In the genomic region with DNA sequence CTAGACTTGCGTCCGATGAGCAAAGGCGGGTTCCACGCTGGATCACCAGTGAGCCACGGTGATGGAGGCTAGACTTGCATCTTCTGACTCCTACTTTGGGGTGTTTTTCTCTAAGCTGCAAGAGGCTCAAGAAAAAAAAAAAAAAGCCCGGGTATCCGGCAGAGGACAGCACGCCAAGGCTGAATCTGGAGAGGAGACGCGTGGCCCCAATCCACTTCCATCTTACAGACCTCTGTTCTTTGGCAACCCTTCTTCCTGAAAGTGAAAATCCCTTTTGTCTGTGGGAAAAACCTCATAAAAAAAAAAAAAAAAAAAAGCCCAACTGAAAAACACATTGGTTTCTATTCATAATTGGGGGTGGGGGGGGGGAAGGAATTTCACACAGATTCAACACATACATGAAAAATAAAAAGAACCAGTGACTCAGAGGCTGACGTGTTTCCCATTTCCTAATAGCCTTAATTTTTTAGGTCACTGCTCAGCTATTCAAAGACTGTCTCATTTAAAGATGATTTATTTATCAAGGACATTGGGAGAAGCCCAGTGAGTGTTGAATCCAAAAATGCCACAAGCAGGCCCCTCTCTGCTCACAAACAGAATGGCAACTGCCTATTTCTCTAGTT, we compare ENCODE assay signal across 15 cellular contexts.
DNase-seq lines count a peak whose midpoint lies in the region; ATAC-seq and TF ChIP-seq lines count a peak whose summit lies in the region.
"Had no signal": no experiment of that assay in that cellular context is flagged by ENCODE, and none has a peak within 500 bp of the region (broad histone marks: within the 10 kb centered on the region; RNA-seq: fewer than 3 reads in every experiment).

No MANE protein-coding gene starts in this region.

- H3K27ac Mint-ChIP-seq in CD14-positive monocyte, result no peak overlapping the region
- H3K27ac Mint-ChIP-seq: activated naive CD4-positive, alpha-beta T cell treated with anti-CD3 and anti-CD28 coated beads, Interleukin-2, amount 50 U/mL, for 72 hours had no signal

- peaks cover 0 to 3% (median 0%) of the 10 kb centered on the region in 7 donors for H3K9me3 Mint-ChIP-seq in CD14-positive monocyte
- H3K9me3 Mint-ChIP-seq: activated naive CD4-positive, alpha-beta T cell treated with anti-CD3 and anti-CD28 coated beads, Interleukin-2, amount 50 U/mL, for 72 hours had no signal

- H3K36me3 ChIP-seq in SJSA1 (no peaks in the 10 kb centered on the region), skeletal muscle satellite cell (ENCODE audit: insufficient read depth, low read length) (no peaks in the 10 kb centered on the region)
- H3K36me3 ChIP-seq: prostate gland had no signal

- TF ChIP-seq CTCF in fibroblast of villous mesenchyme (IDR thresholded peaks at IDR 0.05; ENCODE audit: insufficient read depth, low read depth, low read length) (no peak), CD14-positive monocyte (IDR thresholded peaks at IDR 0.05) (no peak)

- H3K4me1 ChIP-seq in SJSA1 (replicated peaks) (peaks cover 31% of the 10 kb centered on the region), skeletal muscle satellite cell (ENCODE audit: control insufficient read depth, insufficient read depth, low read length) (peaks cover 41% of the 10 kb centered on the region)
- H3K4me1 ChIP-seq: prostate gland had no signal

- peak overlapping the region; percentile 56 for H3K9ac ChIP-seq in skeletal muscle satellite cell (ENCODE audit: low read depth, low read length)

- peaks cover 2 to 9% (median 5%) of the 10 kb centered on the region in 3 donors for H3K27me3 Mint-ChIP-seq in CD14-positive monocyte (ENCODE audit: low read depth in 3 of 3)

- intact Hi-C loops in CD14-positive monocyte (cut with micrococcal nuclease), result no loop called here

- no peaks in the 10 kb centered on the region for H3K36me3 Mint-ChIP-seq in CD14-positive monocyte
- H3K36me3 Mint-ChIP-seq: activated naive CD4-positive, alpha-beta T cell treated with anti-CD3 and anti-CD28 coated beads, Interleukin-2, amount 50 U/mL, for 72 hours had no signal

- no peaks in the 10 kb centered on the region for H3K9me3 ChIP-seq in SJSA1 (replicated peaks)
- no peaks in the 10 kb centered on the region for H3K9me3 ChIP-seq in skeletal muscle satellite cell (replicated peaks; ENCODE audit: low read length)
- H3K9me3 ChIP-seq: prostate gland had no signal

- no peak overlapping the region for H3K4me3 ChIP-seq in SJSA1
- H3K4me3 ChIP-seq in fibroblast of villous mesenchyme (ENCODE audit: low read depth, low read length), result no peak overlapping the region
- no peak overlapping the region for H3K4me3 ChIP-seq in skeletal muscle satellite cell (ENCODE audit: low read length)
- H3K4me3 ChIP-seq: prostate gland had no signal

- H3K27me3 ChIP-seq in SJSA1 (replicated peaks) (no peaks in the 10 kb centered on the region), skeletal muscle satellite cell (ENCODE audit: control insufficient read depth, insufficient read depth, low read length) (no peaks in the 10 kb centered on the region)

- peak overlapping the region; percentile 47 for H3K27ac ChIP-seq in SJSA1
- H3K27ac ChIP-seq: 22Rv1, prostate gland had no signal

- H3K4me3 Mint-ChIP-seq in CD14-positive monocyte, result no peak overlapping the region

- H3K4me2 ChIP-seq in skeletal muscle satellite cell (ENCODE audit: low read length), result peak overlapping the region; percentile 37

- DNase-seq in NOMO-1 treated with DMSO at 0.1 percent for 48 hours (lab: John Stamatoyannopoulos, UW; ENCODE audit: unreplicated experiment), result peak; percentile 10
- DNase-seq in NOMO-1 (lab: John Stamatoyannopoulos, UW; ENCODE audit: unreplicated experiment in 2 of 2), result no peak
- peak; percentile 60 to 93 for DNase-seq in SJSA1 (ENCODE audit: low read depth in 1 of 2, low spot score in 2 of 2)
- peak; percentile 85 for DNase-seq in fibroblast of villous mesenchyme (ENCODE audit: low read depth)
- no peak for DNase-seq in T-helper 1 cell
- no peak for DNase-seq in CD14-positive monocyte (ENCODE audit: low spot score)
- DNase-seq: DMS79 treated with DMSO at 0.1 percent for 48 hours; effector CD8-positive, alpha-beta T cell; midbrain; RPMI8226 had no signal

- no peaks in the 10 kb centered on the region for H3K4me1 Mint-ChIP-seq in CD14-positive monocyte

- ATAC-seq in HG03565 (IDR thresholded peaks at IDR 0.05; ENCODE audit: unreplicated experiment), result no peak
- ATAC-seq: activated naive CD4-positive, alpha-beta T cell treated with anti-CD3 and anti-CD28 coated beads, Interleukin-2, amount 50 U/mL, for 72 hours had no signal

Comparison
In these comparisons a context has a peak if more than half of its experiments do, and no peak if none do; other contexts are left out.
1. DNase-seq: peak in NOMO-1 treated with DMSO at 0.1 percent for 48 hours (single experiment), SJSA1 (2 of 2) and fibroblast of villous mesenchyme (single experiment); none in NOMO-1 (0 of 2), T-helper 1 cell (0 of 5) and CD14-positive monocyte (single experiment).